In the genomic region with DNA sequence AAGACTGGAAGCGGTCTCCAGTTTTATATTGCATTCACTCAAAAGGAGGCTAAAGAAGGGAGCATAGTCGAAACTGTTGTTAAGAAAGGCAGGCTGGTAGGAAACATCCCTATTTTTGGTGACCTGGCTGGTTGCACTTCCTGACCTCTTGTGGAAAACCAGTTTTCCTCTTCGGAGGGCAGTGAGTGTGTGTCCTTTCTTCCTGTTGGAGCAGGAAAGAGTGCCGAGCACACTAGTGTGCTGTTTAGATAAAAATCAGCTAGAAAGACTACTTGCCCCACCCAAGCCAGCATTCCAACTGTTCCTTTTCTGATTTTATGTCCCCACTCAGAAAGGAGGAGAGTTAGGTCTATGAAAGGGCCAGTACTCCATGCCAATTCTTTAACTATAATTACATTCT, we compare ENCODE assay signal across 20 cellular contexts.
A peak's percentile ranks its signal among the peaks of the same experiment; 100 is the strongest.
DNase-seq lines count a peak whose midpoint lies in the region; ATAC-seq, FAIRE-seq and TF ChIP-seq lines count a peak whose summit lies in the region.
"Had no signal": no experiment of that assay in that cellular context is flagged by ENCODE, and none has a peak within 500 bp of the region (broad histone marks: within the 10 kb centered on the region; RNA-seq: fewer than 3 reads in every experiment).

No MANE protein-coding gene starts in this region.

- H3K4me1 Mint-ChIP-seq in neural crest cell: peaks cover 52% of the 10 kb centered on the region

- TF ChIP-seq EP300 in K562 (IDR thresholded peaks at IDR 0.05; ENCODE audit: low read length) (no peak), esophagus muscularis mucosa (IDR thresholded peaks at IDR 0.05) (no peak)

- H3K9me3 ChIP-seq in K562 (replicated peaks; ENCODE audit: control insufficient read depth, insufficient read depth, low read depth, low read length) (no peaks in the 10 kb centered on the region; the same call in 1 of the 2 replicates), esophagus muscularis mucosa (no peaks in the 10 kb centered on the region)
- H3K9me3 ChIP-seq: A549, SJCRH30 had no signal

- H3K27me3 Mint-ChIP-seq in neural crest cell (ENCODE audit: low read depth): no peaks in the 10 kb centered on the region

- TF ChIP-seq RAD21 in K562 (CRISPR knock-in tag; conservative IDR thresholded peaks at IDR 0.05 in 1 of 2, IDR thresholded peaks at IDR 0.05 in 1 of 2): no peak

- TF ChIP-seq CTCF in K562 (IDR thresholded peaks at IDR 0.05 in 2 of 3, conservative IDR thresholded peaks at IDR 0.05 in 1 of 3; ENCODE audit: insufficient read depth in 2 of 3, low read depth in 1 of 3, low read length in 3 of 3): no peak
- no peak for TF ChIP-seq CTCF in neural crest cell (conservative IDR thresholded peaks at IDR 0.05)
- no peak for TF ChIP-seq CTCF in esophagus muscularis mucosa (IDR thresholded peaks at IDR 0.05)

- in situ Hi-C loops in K562 (cut with MboI): no loop called here

- H3K9me3 Mint-ChIP-seq in neural crest cell: no peaks in the 10 kb centered on the region

- H3K4me3 Mint-ChIP-seq in neural crest cell: no peak overlapping the region

- H3K4me1 ChIP-seq in K562 (replicated peaks in 1 of 2; ENCODE audit: control insufficient read depth in 2 of 2, insufficient read depth in 2 of 2, low read length in 2 of 2) (peaks cover 4 to 5% of the 10 kb centered on the region in 2 experiments; a peak in 3 of 5 replicates), esophagus muscularis mucosa (no peaks in the 10 kb centered on the region)
- H3K4me1 ChIP-seq: A549, SJCRH30 had no signal

- DNase-seq in HT-29 (ENCODE audit: low spot score) (peak; percentile 22), K562 (ENCODE audit: extremely low read depth in 1 of 4, low spot score in 3 of 4) (no peak), islet precursor cell (peak; percentile 69), neural crest cell (ENCODE audit: low read depth, low spot score) (no peak), T-helper 1 cell (no peak), esophagus muscularis mucosa (ENCODE audit: extremely low spot score) (no peak), COLO668 (lab: John Stamatoyannopoulos, UW; ENCODE audit: unreplicated experiment) (no peak)
- DNase-seq: COR-L47, EL, MV-4-11, NCI-H1417 treated with DMSO at 0.1 percent for 48 hours, NCI-H2029, NCI-H2171, NCI-H446 treated with DMSO at 0.1 percent for 48 hours, NCI-H748 treated with DMSO at 0.1 percent for 48 hours, PC-9 had no signal

- H3K27ac Mint-ChIP-seq in neural crest cell (ENCODE audit: unreplicated experiment): peak overlapping the region; percentile 83

- peak; percentile 51 for FAIRE-seq in K562 (lab: Jason Lieb, UNC)
- FAIRE-seq: A549 had no signal

- H3K36me3 ChIP-seq in K562 (ENCODE audit: control insufficient read depth, insufficient read depth, low read length) (no peaks in the 10 kb centered on the region), esophagus muscularis mucosa (no peaks in the 10 kb centered on the region)
- H3K36me3 ChIP-seq: SJCRH30 had no signal

- no peak overlapping the region for H3K9ac ChIP-seq in K562 (ENCODE audit: insufficient read depth in 1 of 2, low read depth in 2 of 2, low read length in 2 of 2)

- H3K4me3 ChIP-seq in K562: no peak overlapping the region
- H3K4me3 ChIP-seq in esophagus muscularis mucosa: no peak overlapping the region
- H3K4me3 ChIP-seq: A549, PC-9, SJCRH30 had no signal

- POLR2A ChIA-PET in K562 (lab: Yijun Ruan, JAX): interaction anchor here (1.2 kb wide), 1 partner anchor 9 kb away, joined by 4 read pairs; no protein-coding TSS in a partner anchor

- H3K27ac ChIP-seq in K562 (ENCODE audit: extremely low read depth, low read depth, low read length) (no peak overlapping the region), esophagus muscularis mucosa (replicated peaks in 1 of 4) (no peak overlapping the region)
- H3K27ac ChIP-seq: A549, C4-2B, PC-9, SJCRH30 had no signal

- no TSS peak for BruUV-seq in K562 (replicated peaks; lab: Mats Ljungman, UMichigan)

- no peaks in the 10 kb centered on the region; the same call in 1 of the 2 replicates for H4K20me1 ChIP-seq in K562 (replicated peaks; ENCODE audit: control insufficient read depth, insufficient read depth, low read length)

- no peak for TF ChIP-seq POLR2A in K562 (conservative IDR thresholded peaks at IDR 0.05)
- TF ChIP-seq POLR2A in esophagus muscularis mucosa (IDR thresholded peaks at IDR 0.05; ENCODE audit: low read depth): no peak

- CTCF ChIA-PET in K562 (lab: Yijun Ruan, JAX; ENCODE audit: low intra/inter-chr PET ratio): no interaction called here

- H3K4me2 ChIP-seq in K562 (ENCODE audit: insufficient read depth, low read length): no peak overlapping the region; the same call in 1 of the 2 replicates
- H3K4me2 ChIP-seq: A549, PC-9 had no signal

- H3K27me3 ChIP-seq in K562 (ENCODE audit: control insufficient read depth in 2 of 2, insufficient read depth in 2 of 2, low read length in 2 of 2) (peaks cover 51 to 58% of the 10 kb centered on the region in 2 experiments), esophagus muscularis mucosa (no peaks in the 10 kb centered on the region)
- H3K27me3 ChIP-seq: SJCRH30 had no signal

- peaks cover 28% of the 10 kb centered on the region for H3K36me3 Mint-ChIP-seq in neural crest cell (ENCODE audit: low read depth)

- ATAC-seq in K562: no peak
- no peak for ATAC-seq in HG02970 (IDR thresholded peaks at IDR 0.05; ENCODE audit: low FRiP score, unreplicated experiment)
- ATAC-seq: A549 had no signal

- no peaks in the 10 kb centered on the region for H3K79me2 ChIP-seq in K562 (ENCODE audit: control insufficient read depth, insufficient read depth, low read length)

- intact Hi-C loops in K562 (cut with micrococcal nuclease): no loop called here
- intact Hi-C loops in esophagus muscularis mucosa (cut with DNase I): no loop called here

- H3K9me1 ChIP-seq in K562 (ENCODE audit: control insufficient read depth, insufficient read depth, low read length): no peaks in the 10 kb centered on the region

- 13% methylated on average over 4 of the region's 4 CpGs for WGBS in K562 (ENCODE audit: insufficient coverage, low coverage, missing lambda C conversion rate)
- 77% methylated on average over 4 of the region's 4 CpGs for WGBS in esophagus muscularis mucosa

- H2AFZ ChIP-seq in K562 (ENCODE audit: low read depth, low read length): no peak overlapping the region
- H2AFZ ChIP-seq: PC-9 had no signal

TF ChIP-seq in K562, 482 proteins besides CTCF, POLR2A, EP300 and RAD21 (continues in another document):
- TF ChIP-seq, protein P1, sequence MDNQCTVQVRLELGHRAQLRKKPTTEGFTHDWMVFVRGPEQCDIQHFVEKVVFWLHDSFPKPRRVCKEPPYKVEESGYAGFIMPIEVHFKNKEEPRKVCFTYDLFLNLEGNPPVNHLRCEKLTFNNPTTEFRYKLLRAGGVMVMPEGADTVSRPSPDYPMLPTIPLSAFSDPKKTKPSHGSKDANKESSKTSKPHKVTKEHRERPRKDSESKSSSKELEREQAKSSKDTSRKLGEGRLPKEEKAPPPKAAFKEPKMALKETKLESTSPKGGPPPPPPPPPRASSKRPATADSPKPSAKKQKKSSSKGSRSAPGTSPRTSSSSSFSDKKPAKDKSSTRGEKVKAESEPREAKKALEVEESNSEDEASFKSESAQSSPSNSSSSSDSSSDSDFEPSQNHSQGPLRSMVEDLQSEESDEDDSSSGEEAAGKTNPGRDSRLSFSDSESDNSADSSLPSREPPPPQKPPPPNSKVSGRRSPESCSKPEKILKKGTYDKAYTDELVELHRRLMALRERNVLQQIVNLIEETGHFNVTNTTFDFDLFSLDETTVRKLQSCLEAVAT (IDR thresholded peaks at IDR 0.05): no peak
- TF ChIP-seq POU5F1 (IDR thresholded peaks at IDR 0.05; ENCODE audit: borderline replicate concordance, low read depth, low read length, partially characterized antibody) (no peak), ZNF280B (CRISPR knock-in tag; IDR thresholded peaks at IDR 0.05) (no peak), ZNF79 (CRISPR knock-in tag; IDR thresholded peaks at IDR 0.05; ENCODE audit: low read depth) (no peak), POLR3A (IDR thresholded peaks at IDR 0.05; ENCODE audit: borderline replicate concordance, extremely low read depth, insufficient read depth, insufficient read length) (no peak), ZNF12 (CRISPR knock-in tag; IDR thresholded peaks at IDR 0.05) (no peak), ZNF431 (CRISPR knock-in tag; IDR thresholded peaks at IDR 0.05) (no peak)
- TF ChIP-seq, protein P2, sequence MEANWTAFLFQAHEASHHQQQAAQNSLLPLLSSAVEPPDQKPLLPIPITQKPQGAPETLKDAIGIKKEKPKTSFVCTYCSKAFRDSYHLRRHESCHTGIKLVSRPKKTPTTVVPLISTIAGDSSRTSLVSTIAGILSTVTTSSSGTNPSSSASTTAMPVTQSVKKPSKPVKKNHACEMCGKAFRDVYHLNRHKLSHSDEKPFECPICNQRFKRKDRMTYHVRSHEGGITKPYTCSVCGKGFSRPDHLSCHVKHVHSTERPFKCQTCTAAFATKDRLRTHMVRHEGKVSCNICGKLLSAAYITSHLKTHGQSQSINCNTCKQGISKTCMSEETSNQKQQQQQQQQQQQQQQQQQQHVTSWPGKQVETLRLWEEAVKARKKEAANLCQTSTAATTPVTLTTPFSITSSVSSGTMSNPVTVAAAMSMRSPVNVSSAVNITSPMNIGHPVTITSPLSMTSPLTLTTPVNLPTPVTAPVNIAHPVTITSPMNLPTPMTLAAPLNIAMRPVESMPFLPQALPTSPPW (CRISPR knock-in tag; IDR thresholded peaks at IDR 0.05): no peak
- TF ChIP-seq, protein P3, sequence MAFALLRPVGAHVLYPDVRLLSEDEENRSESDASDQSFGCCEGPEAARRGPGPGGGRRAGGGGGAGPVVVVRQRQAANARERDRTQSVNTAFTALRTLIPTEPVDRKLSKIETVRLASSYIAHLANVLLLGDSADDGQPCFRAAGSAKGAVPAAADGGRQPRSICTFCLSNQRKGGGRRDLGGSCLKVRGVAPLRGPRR (CRISPR knock-in tag; IDR thresholded peaks at IDR 0.05): no peak

Comparison
In these comparisons a context has a peak if more than half of its experiments do, and no peak if none do; other contexts are left out.
1. DNase-seq: peak in HT-29 (single experiment) and islet precursor cell (single experiment); none in K562 (0 of 4), neural crest cell (single experiment), T-helper 1 cell (0 of 5), esophagus muscularis mucosa (single experiment) and COLO668 (single experiment).